1 cellular context compared by ENCODE assay signal in genomic region chr9:120383999-120384924, GRCh38.
A peak's percentile ranks its signal among the peaks of the same experiment; 100 is the strongest.
TF ChIP-seq lines count a peak whose summit lies in the region.

No MANE protein-coding gene starts in this region.

TF ChIP-seq in HepG2, 621 proteins besides CTCF, POLR2A, EP300 and RAD21 (continued from another document and continues in another):
- TF ChIP-seq GPBP1L1 (CRISPR knock-in tag; IDR thresholded peaks at IDR 0.05) (no peak), ZNF30 (CRISPR knock-in tag; IDR thresholded peaks at IDR 0.05) (no peak), ZFP36L2 (CRISPR knock-in tag; IDR thresholded peaks at IDR 0.05) (no peak), SNAPC4 (CRISPR knock-in tag; IDR thresholded peaks at IDR 0.05) (no peak), ELF3 (CRISPR knock-in tag; IDR thresholded peaks at IDR 0.05) (no peak; the same call in 1 of the 2 replicates), CEBPZ (IDR thresholded peaks at IDR 0.05; ENCODE audit: low read length) (no peak), RBM22 (optimal IDR thresholded peaks at IDR 0.05; ENCODE audit: low read length) (peak; percentile 84), ZNF552 (CRISPR knock-in tag; IDR thresholded peaks at IDR 0.05; ENCODE audit: borderline replicate concordance) (no peak), SP1 (IDR thresholded peaks at IDR 0.05) (no peak), SP1 (CRISPR knock-in tag; IDR thresholded peaks at IDR 0.05) (peak; percentile 59; the same call in 1 of the 2 replicates), TGIF2 (CRISPR knock-in tag; IDR thresholded peaks at IDR 0.05) (peak; percentile 19; the same call in 1 of the 2 replicates), MBNL3 (CRISPR knock-in tag; conservative IDR thresholded peaks at IDR 0.05) (no peak), ZIK1 (CRISPR knock-in tag; IDR thresholded peaks at IDR 0.05; ENCODE audit: borderline replicate concordance, low read depth) (no peak), CAMTA2 (CRISPR knock-in tag; IDR thresholded peaks at IDR 0.05; ENCODE audit: borderline replicate concordance) (no peak), TEF (CRISPR knock-in tag; IDR thresholded peaks at IDR 0.05) (peak; percentile 27; the same call in 1 of the 2 replicates), IRF1 (CRISPR knock-in tag; IDR thresholded peaks at IDR 0.05; ENCODE audit: low read depth) (no peak), YY1 (IDR thresholded peaks at IDR 0.05; ENCODE audit: insufficient read depth, insufficient replicate concordance, low read depth, low read length) (peak; percentile 50), KDM2A (CRISPR knock-in tag; IDR thresholded peaks at IDR 0.05; ENCODE audit: borderline replicate concordance, low read depth) (peak; percentile 86), ZNF572 (CRISPR knock-in tag; IDR thresholded peaks at IDR 0.05) (no peak), AFF4 (CRISPR knock-in tag; IDR thresholded peaks at IDR 0.05) (no peak; the same call in 1 of the 2 replicates), PRDM15 (CRISPR knock-in tag; IDR thresholded peaks at IDR 0.05) (peak; percentile 41; the same call in 1 of the 2 replicates), ZNF543 (CRISPR knock-in tag; IDR thresholded peaks at IDR 0.05) (peak; percentile 82; the same call in 1 of the 2 replicates), MED1 (CRISPR knock-in tag; IDR thresholded peaks at IDR 0.05) (peak; percentile 88), GLI4 (CRISPR knock-in tag; IDR thresholded peaks at IDR 0.05; ENCODE audit: borderline replicate concordance) (no peak)
- TF ChIP-seq, protein P1, sequence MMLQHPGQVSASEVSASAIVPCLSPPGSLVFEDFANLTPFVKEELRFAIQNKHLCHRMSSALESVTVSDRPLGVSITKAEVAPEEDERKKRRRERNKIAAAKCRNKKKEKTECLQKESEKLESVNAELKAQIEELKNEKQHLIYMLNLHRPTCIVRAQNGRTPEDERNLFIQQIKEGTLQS (CRISPR knock-in tag; IDR thresholded peaks at IDR 0.05), result peak; percentile 58; the same call in 1 of the 2 replicates
- TF ChIP-seq, protein P2, sequence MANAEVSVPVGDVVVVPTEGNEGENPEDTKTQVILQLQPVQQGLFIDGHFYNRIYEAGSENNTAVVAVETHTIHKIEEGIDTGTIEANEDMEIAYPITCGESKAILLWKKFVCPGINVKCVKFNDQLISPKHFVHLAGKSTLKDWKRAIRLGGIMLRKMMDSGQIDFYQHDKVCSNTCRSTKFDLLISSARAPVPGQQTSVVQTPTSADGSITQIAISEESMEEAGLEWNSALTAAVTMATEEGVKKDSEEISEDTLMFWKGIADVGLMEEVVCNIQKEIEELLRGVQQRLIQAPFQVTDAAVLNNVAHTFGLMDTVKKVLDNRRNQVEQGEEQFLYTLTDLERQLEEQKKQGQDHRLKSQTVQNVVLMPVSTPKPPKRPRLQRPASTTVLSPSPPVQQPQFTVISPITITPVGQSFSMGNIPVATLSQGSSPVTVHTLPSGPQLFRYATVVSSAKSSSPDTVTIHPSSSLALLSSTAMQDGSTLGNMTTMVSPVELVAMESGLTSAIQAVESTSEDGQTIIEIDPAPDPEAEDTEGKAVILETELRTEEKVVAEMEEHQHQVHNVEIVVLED (CRISPR knock-in tag; IDR thresholded peaks at IDR 0.05; ENCODE audit: borderline replicate concordance), result no peak; the same call in 1 of the 2 replicates
- TF ChIP-seq, protein P3, sequence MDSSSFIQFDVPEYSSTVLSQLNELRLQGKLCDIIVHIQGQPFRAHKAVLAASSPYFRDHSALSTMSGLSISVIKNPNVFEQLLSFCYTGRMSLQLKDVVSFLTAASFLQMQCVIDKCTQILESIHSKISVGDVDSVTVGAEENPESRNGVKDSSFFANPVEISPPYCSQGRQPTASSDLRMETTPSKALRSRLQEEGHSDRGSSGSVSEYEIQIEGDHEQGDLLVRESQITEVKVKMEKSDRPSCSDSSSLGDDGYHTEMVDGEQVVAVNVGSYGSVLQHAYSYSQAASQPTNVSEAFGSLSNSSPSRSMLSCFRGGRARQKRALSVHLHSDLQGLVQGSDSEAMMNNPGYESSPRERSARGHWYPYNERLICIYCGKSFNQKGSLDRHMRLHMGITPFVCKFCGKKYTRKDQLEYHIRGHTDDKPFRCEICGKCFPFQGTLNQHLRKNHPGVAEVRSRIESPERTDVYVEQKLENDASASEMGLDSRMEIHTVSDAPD (CRISPR knock-in tag; IDR thresholded peaks at IDR 0.05), result peak; percentile 93
- TF ChIP-seq, protein P4, sequence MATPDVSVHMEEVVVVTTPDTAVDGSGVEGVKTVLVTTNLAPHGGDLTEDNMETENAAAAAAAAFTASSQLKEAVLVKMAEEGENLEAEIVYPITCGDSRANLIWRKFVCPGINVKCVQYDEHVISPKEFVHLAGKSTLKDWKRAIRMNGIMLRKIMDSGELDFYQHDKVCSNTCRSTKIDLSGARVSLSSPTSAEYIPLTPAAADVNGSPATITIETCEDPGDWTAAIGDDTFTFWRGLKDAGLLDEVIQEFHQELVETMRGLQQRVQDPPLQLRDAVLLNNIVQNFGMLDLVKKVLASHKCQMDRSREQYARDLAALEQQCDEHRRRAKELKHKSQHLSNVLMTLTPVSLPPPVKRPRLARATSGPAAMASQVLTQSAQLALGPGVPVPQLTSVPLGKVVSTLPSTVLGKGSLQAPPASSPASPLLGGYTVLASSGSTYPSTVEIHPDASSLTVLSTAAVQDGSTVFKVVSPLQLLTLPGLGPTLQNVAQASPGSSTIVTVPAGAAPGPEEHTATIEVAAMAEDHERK (CRISPR knock-in tag; IDR thresholded peaks at IDR 0.05; ENCODE audit: low read depth), result peak; percentile 12; the same call in 1 of the 2 replicates
